Comparison of ENCODE assay signal across 8 cellular contexts in the genomic region with DNA sequence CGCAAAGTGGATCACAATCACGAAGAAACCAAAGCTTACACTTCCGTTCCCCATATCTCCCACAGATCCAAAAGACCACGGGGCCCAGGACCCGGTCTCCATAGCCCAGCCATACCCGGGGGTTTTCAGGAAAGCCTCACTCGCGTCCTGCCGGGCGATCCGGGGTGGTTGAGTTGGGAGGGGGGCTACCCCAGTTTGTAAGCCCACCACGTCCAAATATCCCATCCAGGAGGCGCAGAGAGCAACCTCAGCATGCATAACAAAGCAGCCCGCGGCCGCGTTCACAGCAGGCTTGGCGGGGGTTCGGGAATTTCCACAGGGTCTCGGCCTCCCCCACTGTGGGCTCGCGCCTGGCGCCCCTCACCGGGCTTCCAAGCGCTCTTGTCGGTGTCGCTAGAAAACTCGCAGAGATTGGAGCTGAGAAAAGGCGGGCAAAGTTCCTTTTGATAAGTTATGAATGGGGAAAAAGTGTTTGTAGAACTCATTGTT. TPM values are rescaled to one million over a fixed set of nuclear protein-coding genes. Genes with fewer than 3 reads are reported as not detected.
DNase-seq lines count a peak whose midpoint lies in the region; ATAC-seq, FAIRE-seq and TF ChIP-seq lines count a peak whose summit lies in the region.

No MANE protein-coding gene starts in this region.

- TF ChIP-seq CTCF in thoracic aorta (IDR thresholded peaks at IDR 0.05) (no peak), GM10248 (IDR thresholded peaks at IDR 0.05; ENCODE audit: control extremely low read depth, extremely low read depth, low read depth, missing control alignments) (no peak)

- POLR2A ChIA-PET in GM10248 (lab: Yijun Ruan, JAX): no interaction called here

- H3K4me3 Mint-ChIP-seq in activated T-helper 1 cell treated with anti-CD3 and anti-CD28 coated beads, Interleukin-12 subunit alpha, Interleukin-12 subunit beta, Interleukin-2, Interleukin-4 antibody, amounts not matched to agents 30 ng/mL and 10 ng/mL and 1 ng/mL, durations not matched to agents 14 hours and 24 hours and 36 hours: peak overlapping the region; percentile 88

- peak overlapping the region; percentile 92 for H3K9ac ChIP-seq in iPS-20b (ENCODE audit: low read depth, low read length)

- CTCF ChIA-PET in GM10248 (lab: Yijun Ruan, JAX): interaction anchor here (1.1 to 4.9 kb wide), 2 partner anchors 9 to 22 kb away, joined by 4 to 53 read pairs; a partner anchor contains a TSS

- H3K4me1 Mint-ChIP-seq in activated T-helper 1 cell treated with anti-CD3 and anti-CD28 coated beads, Interleukin-12 subunit alpha, Interleukin-12 subunit beta, Interleukin-2, Interleukin-4 antibody, amounts not matched to agents 30 ng/mL and 10 ng/mL and 1 ng/mL, durations not matched to agents 14 hours and 24 hours and 36 hours (ENCODE audit: low read depth): peaks cover 33% of the 10 kb centered on the region

- H3K27ac ChIP-seq in iPS-20b (ENCODE audit: low read length): peak overlapping the region; percentile 57
- no peak overlapping the region for H3K27ac ChIP-seq in thoracic aorta

- no peak for DNase-seq in activated T-helper 1 cell treated with anti-CD3 and anti-CD28 coated beads, Interleukin-12 subunit alpha, Interleukin-12 subunit beta, Interleukin-2, Interleukin-4 antibody, amounts not matched to agents 30 ng/mL and 10 ng/mL and 1 ng/mL, durations not matched to agents 14 hours and 24 hours and 36 hours (ENCODE audit: low spot score)
- no peak for DNase-seq in thoracic aorta (ENCODE audit: low spot score)
- DNase-seq in frontal cortex (ENCODE audit: low spot score in 2 of 2): no peak
- DNase-seq in NOMO-1 treated with dmso at 0.1 percent for 144 hours (lab: John Stamatoyannopoulos, UW; ENCODE audit: unreplicated experiment): no peak
- DNase-seq in GM10248 (ENCODE audit: extremely low spot score): no peak

- no peaks in the 10 kb centered on the region for H3K9me3 ChIP-seq in iPS-20b (ENCODE audit: insufficient read depth, low read depth, low read length)
- H3K9me3 ChIP-seq in thoracic aorta: no peaks in the 10 kb centered on the region

- ATAC-seq in GM18868 (IDR thresholded peaks at IDR 0.05; ENCODE audit: unreplicated experiment) (peak; percentile 15), HG02884 (IDR thresholded peaks at IDR 0.05; ENCODE audit: unreplicated experiment) (peak; percentile 19), thoracic aorta (ENCODE audit: insufficient number of reproducible peaks, low FRiP score, low read depth) (no peak)

- H3K36me3 Mint-ChIP-seq in activated T-helper 1 cell treated with anti-CD3 and anti-CD28 coated beads, Interleukin-12 subunit alpha, Interleukin-12 subunit beta, Interleukin-2, Interleukin-4 antibody, amounts not matched to agents 30 ng/mL and 10 ng/mL and 1 ng/mL, durations not matched to agents 14 hours and 24 hours and 36 hours (ENCODE audit: low read depth): peaks cover 12% of the 10 kb centered on the region

- H3K36me3 ChIP-seq in iPS-20b (ENCODE audit: insufficient read depth, low read depth, low read length): peaks cover 24% of the 10 kb centered on the region
- H3K36me3 ChIP-seq in thoracic aorta: no peaks in the 10 kb centered on the region

- FAIRE-seq in frontal cortex (lab: Jason Lieb, UNC): no peak

- intact Hi-C loops in activated T-helper 1 cell treated with anti-CD3 and anti-CD28 coated beads, Interleukin-12 subunit alpha, Interleukin-12 subunit beta, Interleukin-2, Interleukin-4 antibody, amounts not matched to agents 30 ng/mL and 10 ng/mL and 1 ng/mL, durations not matched to agents 14 hours and 24 hours and 36 hours (cut with micrococcal nuclease): loop anchor here (1.0 to 2.0 kb wide), 2 partner anchors 9 to 15 kb away; a partner anchor contains a TSS

- H3K4me3 ChIP-seq in iPS-20b (ENCODE audit: low read length): peak overlapping the region; percentile 87
- peak overlapping the region; percentile 97 for H3K4me3 ChIP-seq in thoracic aorta

- H3K27me3 ChIP-seq in iPS-20b (ENCODE audit: insufficient read depth, low read length): no peaks in the 10 kb centered on the region
- H3K27me3 ChIP-seq in thoracic aorta (replicated peaks; ENCODE audit: insufficient read depth): no peaks in the 10 kb centered on the region

- peak overlapping the region; percentile 80 for H3K27ac Mint-ChIP-seq in activated T-helper 1 cell treated with anti-CD3 and anti-CD28 coated beads, Interleukin-12 subunit alpha, Interleukin-12 subunit beta, Interleukin-2, Interleukin-4 antibody, amounts not matched to agents 30 ng/mL and 10 ng/mL and 1 ng/mL, durations not matched to agents 14 hours and 24 hours and 36 hours

- peaks cover 7% of the 10 kb centered on the region; the same call in 1 of the 2 replicates for H3K4me1 ChIP-seq in iPS-20b (ENCODE audit: insufficient read depth, low read length)
- H3K4me1 ChIP-seq in thoracic aorta (ENCODE audit: control insufficient read depth in 1 of 2, low read depth in 2 of 2): peaks cover 6 to 14% of the 10 kb centered on the region in 2 donors

- H3K9me3 Mint-ChIP-seq in activated T-helper 1 cell treated with anti-CD3 and anti-CD28 coated beads, Interleukin-12 subunit alpha, Interleukin-12 subunit beta, Interleukin-2, Interleukin-4 antibody, amounts not matched to agents 30 ng/mL and 10 ng/mL and 1 ng/mL, durations not matched to agents 14 hours and 24 hours and 36 hours: no peaks in the 10 kb centered on the region

- H3K27me3 Mint-ChIP-seq in activated T-helper 1 cell treated with anti-CD3 and anti-CD28 coated beads, Interleukin-12 subunit alpha, Interleukin-12 subunit beta, Interleukin-2, Interleukin-4 antibody, amounts not matched to agents 30 ng/mL and 10 ng/mL and 1 ng/mL, durations not matched to agents 14 hours and 24 hours and 36 hours (ENCODE audit: insufficient read depth): no peaks in the 10 kb centered on the region

RNA-seq across cellular contexts. Expression of a gene that starts 9.5 kb away (rescaled TPM):
- 98.8 and 100 TPM in 2 replicates for total RNA-seq in activated T-helper 1 cell treated with anti-CD3 and anti-CD28 coated beads, Interleukin-12 subunit alpha, Interleukin-12 subunit beta, Interleukin-2, Interleukin-4 antibody, amounts not matched to agents 30 ng/mL and 10 ng/mL and 1 ng/mL, durations not matched to agents 14 hours and 24 hours and 36 hours
- total RNA-seq in thoracic aorta (10 to 100 TPM; 40.9 to 54.0 TPM), frontal cortex (2.9 TPM)

RNA-seq across cellular contexts. Expression of a gene that starts 14.2 kb away (rescaled TPM):
- 53.1 and 53.3 TPM in 2 replicates for total RNA-seq in activated T-helper 1 cell treated with anti-CD3 and anti-CD28 coated beads, Interleukin-12 subunit alpha, Interleukin-12 subunit beta, Interleukin-2, Interleukin-4 antibody, amounts not matched to agents 30 ng/mL and 10 ng/mL and 1 ng/mL, durations not matched to agents 14 hours and 24 hours and 36 hours
- total RNA-seq in thoracic aorta (10 to 100 TPM; 32.0 to 33.7 TPM), frontal cortex (20.4 TPM)

RNA-seq across cellular contexts. Expression of a gene that starts 19.0 kb away (rescaled TPM):
- total RNA-seq in activated T-helper 1 cell treated with anti-CD3 and anti-CD28 coated beads, Interleukin-12 subunit alpha, Interleukin-12 subunit beta, Interleukin-2, Interleukin-4 antibody, amounts not matched to agents 30 ng/mL and 10 ng/mL and 1 ng/mL, durations not matched to agents 14 hours and 24 hours and 36 hours: 0.54 and 0.73 TPM in 2 replicates
- total RNA-seq in thoracic aorta (under 1 TPM in 1 of 2 donors, not detected in 1; 0.71 TPM), frontal cortex (not detected)

RNA-seq across cellular contexts. Expression of a gene that starts 21.7 kb away (rescaled TPM):
- 51.7 and 51.8 TPM in 2 replicates for total RNA-seq in activated T-helper 1 cell treated with anti-CD3 and anti-CD28 coated beads, Interleukin-12 subunit alpha, Interleukin-12 subunit beta, Interleukin-2, Interleukin-4 antibody, amounts not matched to agents 30 ng/mL and 10 ng/mL and 1 ng/mL, durations not matched to agents 14 hours and 24 hours and 36 hours
- 10 to 100 TPM; 18.3 to 32.3 TPM for total RNA-seq in thoracic aorta
- 7.7 TPM for total RNA-seq in frontal cortex

Comparison
In these comparisons a context has a peak if more than half of its experiments do, and no peak if none do; other contexts are left out.
1. RNA of a gene that starts 9.5 kb away (total RNA-seq): 98.8 to 100 TPM in activated T-helper 1 cell treated with anti-CD3 and anti-CD28 coated beads, Interleukin-12 subunit alpha, Interleukin-12 subunit beta, Interleukin-2, Interleukin-4 antibody, amounts not matched to agents 30 ng/mL and 10 ng/mL and 1 ng/mL, durations not matched to agents 14 hours and 24 hours and 36 hours and 40.9 to 54.0 TPM in thoracic aorta; 2.9 TPM in frontal cortex (single experiment); every median in the first group is over 10 times any median in the second.